ENCODE assay signal across 28 cellular contexts in genomic region chrX:8030361-8030760, GRCh38.
"Had no signal": no experiment of that assay in that cellular context is flagged by ENCODE, and none has a peak within 500 bp of the region (broad histone marks: within the 10 kb centered on the region; RNA-seq: fewer than 3 reads in every experiment).

No MANE protein-coding gene starts in this region.

- H3K4me1 ChIP-seq: parathyroid adenoma, psoas muscle, sigmoid colon, tibial artery, transverse colon, upper lobe of right lung, uterus had no signal

- ATAC-seq: natural killer cell; psoas muscle; right cardiac atrium; right lobe of liver; stimulated activated effector memory CD8-positive, alpha-beta T cell treated with anti-CD3 and anti-CD28 coated beads, Interleukin-12 subunit alpha, Interleukin-12 subunit beta, amount 100 ng/mL, for 72 hours; stimulated activated naive B cell treated with anti-CD40 and anti-IgM and Interleukin-4, amounts not matched to agents 10 μg/mL and 1 μg/mL and 100 μg/mL, for 72 hours; upper lobe of right lung had no signal

- H3K27ac ChIP-seq: neural progenitor cell, ovary, parathyroid adenoma, psoas muscle, right lobe of liver, sigmoid colon, thoracic aorta, tibial artery, transverse colon, upper lobe of right lung, uterus had no signal

- H3K9ac ChIP-seq: neural progenitor cell, parathyroid adenoma had no signal

- H3K27ac Mint-ChIP-seq: natural killer cell; neural progenitor cell; progenitor cell of endocrine pancreas; stimulated activated effector memory CD8-positive, alpha-beta T cell treated with anti-CD3 and anti-CD28 coated beads, Interleukin-12 subunit alpha, Interleukin-12 subunit beta, amount 100 ng/mL, for 72 hours; stimulated activated naive B cell treated with anti-CD40 and anti-IgM and Interleukin-4, amounts not matched to agents 10 μg/mL and 1 μg/mL and 100 μg/mL, for 72 hours; stimulated activated naive CD8-positive, alpha-beta T cell treated with anti-CD3 and anti-CD28 coated beads, Interleukin-15, Interleukin-2, amounts not matched to agents 100 ng/mL and 50 ng/mL, for 24 hours; type B pancreatic cell had no signal

- H3K4me2 ChIP-seq: neural progenitor cell had no signal

- H3K79me2 ChIP-seq: parathyroid adenoma had no signal

- H2AFZ ChIP-seq: neural progenitor cell, parathyroid adenoma had no signal

- H3K27me3 Mint-ChIP-seq: naive B cell; progenitor cell of endocrine pancreas; stimulated activated naive CD8-positive, alpha-beta T cell treated with anti-CD3 and anti-CD28 coated beads, Interleukin-15, Interleukin-2, amounts not matched to agents 100 ng/mL and 50 ng/mL, for 24 hours; type B pancreatic cell had no signal

- H3K4me3 Mint-ChIP-seq: natural killer cell; nephron; neural progenitor cell; stimulated activated effector memory CD8-positive, alpha-beta T cell treated with anti-CD3 and anti-CD28 coated beads, Interleukin-12 subunit alpha, Interleukin-12 subunit beta, amount 100 ng/mL, for 72 hours; stimulated activated naive B cell treated with anti-CD40 and anti-IgM and Interleukin-4, amounts not matched to agents 10 μg/mL and 1 μg/mL and 100 μg/mL, for 72 hours; stimulated activated naive CD8-positive, alpha-beta T cell treated with anti-CD3 and anti-CD28 coated beads, Interleukin-15, Interleukin-2, amounts not matched to agents 100 ng/mL and 50 ng/mL, for 24 hours; type B pancreatic cell had no signal

- H3K9me3 ChIP-seq: ovary, psoas muscle, right lobe of liver, sigmoid colon, thoracic aorta, tibial artery, transverse colon, upper lobe of right lung, uterus had no signal

- H3K9me3 Mint-ChIP-seq: nephron; stimulated activated effector memory CD8-positive, alpha-beta T cell treated with anti-CD3 and anti-CD28 coated beads, Interleukin-12 subunit alpha, Interleukin-12 subunit beta, amount 100 ng/mL, for 72 hours; stimulated activated naive CD8-positive, alpha-beta T cell treated with anti-CD3 and anti-CD28 coated beads, Interleukin-15, Interleukin-2, amounts not matched to agents 100 ng/mL and 50 ng/mL, for 24 hours; type B pancreatic cell had no signal

- DNase-seq: naive B cell; natural killer cell; occipital lobe; ovary; posterior cingulate gyrus; psoas muscle; right cardiac atrium; right lobe of liver; sigmoid colon; small intestine; stimulated activated CD4-positive, alpha-beta T cell treated with anti-CD3 and anti-CD28 coated beads, Interleukin-15, amount 100 ng/mL, for 24 hours; stimulated activated CD4-positive, alpha-beta T cell treated with anti-CD3 and anti-CD28 coated beads, Interleukin-2, amount 100 ng/mL, for 24 hours; stimulated activated CD4-positive, alpha-beta T cell treated with anti-CD3 and anti-CD28 coated beads, Interleukin-2, amount 100 ng/mL, for 48 hours; stimulated activated CD4-positive, alpha-beta T cell treated with anti-CD3 and anti-CD28 coated beads, Interleukin-4, amount 100 ng/mL, for 24 hours; stimulated activated naive B cell treated with anti-CD40 and anti-IgM and Interleukin-4, amounts not matched to agents 10 μg/mL and 1 μg/mL and 100 μg/mL, for 72 hours; stimulated activated naive CD4-positive, alpha-beta T cell treated with Interleukin-2 at 50 U/mL for 16 hours; tibial artery; transverse colon; upper lobe of right lung; uterus had no signal

- H3K4me1 Mint-ChIP-seq: natural killer cell; stimulated activated effector memory CD8-positive, alpha-beta T cell treated with anti-CD3 and anti-CD28 coated beads, Interleukin-12 subunit alpha, Interleukin-12 subunit beta, amount 100 ng/mL, for 72 hours had no signal

- H3K27me3 ChIP-seq: neural progenitor cell, ovary, right lobe of liver, sigmoid colon, tibial artery, transverse colon, upper lobe of right lung, uterus had no signal

- H3K4me3 ChIP-seq: neural progenitor cell, ovary, psoas muscle, right lobe of liver, sigmoid colon, thoracic aorta, tibial artery, transverse colon, upper lobe of right lung, uterus had no signal

- FAIRE-seq: small intestine had no signal

- H3K36me3 Mint-ChIP-seq: natural killer cell; neural progenitor cell; stimulated activated effector memory CD8-positive, alpha-beta T cell treated with anti-CD3 and anti-CD28 coated beads, Interleukin-12 subunit alpha, Interleukin-12 subunit beta, amount 100 ng/mL, for 72 hours; type B pancreatic cell had no signal

- H3K36me3 ChIP-seq: neural progenitor cell, ovary, right lobe of liver, sigmoid colon, thoracic aorta, tibial artery, transverse colon, upper lobe of right lung, uterus had no signal
